In the genomic region with DNA sequence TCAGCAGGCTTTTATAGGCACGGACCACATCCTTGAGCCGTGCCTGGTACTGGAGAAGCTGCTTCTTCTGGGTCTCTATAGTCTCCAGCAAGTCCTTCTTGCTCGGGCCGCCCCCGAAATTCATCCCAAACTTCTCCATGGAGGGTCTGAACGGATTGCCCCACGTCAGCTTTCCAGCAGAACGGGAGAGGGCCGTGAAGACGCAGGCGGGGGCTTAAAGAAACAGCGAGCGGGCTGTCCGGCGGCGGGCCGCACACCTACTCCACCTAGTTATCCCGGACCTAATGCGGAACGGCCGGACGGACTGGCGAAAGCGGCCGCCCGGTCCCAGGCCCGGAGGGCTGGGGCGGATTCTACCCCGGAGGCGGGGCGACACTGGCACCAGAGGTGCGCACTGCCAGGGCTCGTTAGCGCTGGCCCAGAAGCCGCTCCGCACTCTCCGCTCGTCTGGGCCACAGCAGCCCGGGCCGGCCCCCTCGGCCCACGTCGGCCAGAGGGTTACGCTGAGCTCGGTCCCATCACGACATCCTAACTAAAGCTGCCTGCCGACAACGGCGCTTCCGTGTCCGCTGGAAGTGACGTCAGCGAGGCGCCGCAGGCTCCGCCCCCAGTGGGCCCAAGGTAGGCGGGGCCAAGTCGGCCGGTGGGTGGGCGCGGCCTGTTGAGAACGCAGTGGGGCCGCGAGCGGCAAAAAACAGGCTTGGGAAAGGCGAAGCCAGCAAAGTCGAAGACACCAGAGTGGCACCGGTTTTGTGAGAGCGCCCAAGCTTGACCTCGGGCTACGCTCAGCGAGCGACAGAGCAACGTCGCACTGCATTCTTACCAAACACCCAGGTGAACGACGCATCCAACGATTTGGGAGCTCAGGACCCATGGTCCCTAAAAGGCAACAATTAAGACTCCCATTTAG, we compare ENCODE assay signal across 8 cellular contexts. TPM values are rescaled to one million over a fixed set of nuclear protein-coding genes. Genes with fewer than 3 reads are reported as not detected.
DNase-seq lines count a peak whose midpoint lies in the region; FAIRE-seq and TF ChIP-seq lines count a peak whose summit lies in the region.

A gene with protein sequence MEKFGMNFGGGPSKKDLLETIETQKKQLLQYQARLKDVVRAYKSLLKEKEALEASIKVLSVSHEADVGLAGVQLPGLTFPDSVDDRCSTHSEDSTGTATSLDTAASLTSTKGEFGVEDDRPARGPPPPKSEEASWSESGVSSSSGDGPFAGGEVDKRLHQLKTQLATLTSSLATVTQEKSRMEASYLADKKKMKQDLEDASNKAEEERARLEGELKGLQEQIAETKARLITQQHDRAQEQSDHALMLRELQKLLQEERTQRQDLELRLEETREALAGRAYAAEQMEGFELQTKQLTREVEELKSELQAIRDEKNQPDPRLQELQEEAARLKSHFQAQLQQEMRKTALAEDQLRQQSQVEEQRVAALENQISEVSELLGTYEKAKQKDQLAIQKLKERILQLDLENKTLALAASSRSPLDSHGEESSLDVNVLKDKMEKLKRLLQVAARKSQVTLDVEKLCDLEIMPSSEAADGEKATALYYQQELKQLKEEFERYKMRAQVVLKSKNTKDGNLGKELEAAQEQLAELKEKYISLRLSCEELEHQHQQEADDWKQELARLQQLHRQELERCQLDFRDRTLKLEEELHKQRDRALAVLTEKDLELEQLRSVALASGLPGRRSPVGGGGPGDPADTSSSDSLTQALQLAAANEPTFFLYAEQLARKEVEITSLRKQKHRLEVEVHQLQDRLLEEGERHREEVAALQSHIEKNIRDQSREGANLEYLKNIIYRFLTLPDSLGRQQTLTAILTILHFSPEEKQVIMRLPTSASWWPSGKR (minus strand): TSS at position 553 of the 910 bp plus-strand sequence. CDS start 414 bp downstream, at position 139.

- TF ChIP-seq CTCF in MM.1S (IDR thresholded peaks at IDR 0.05; ENCODE audit: low read length): no peak

- intact Hi-C loops in activated naive CD4-positive, alpha-beta T cell treated with anti-CD3 and anti-CD28 coated beads for 36 hours (cut with micrococcal nuclease): loop anchor here (1.0 to 10.0 kb wide), 7 partner anchors 193 to 758 kb away; partner anchors contain the start of genes GRM8, LRRC4, RBM28 and ZNF800

- no peaks in the 10 kb centered on the region for H3K9me3 Mint-ChIP-seq in activated naive CD4-positive, alpha-beta T cell treated with anti-CD3 and anti-CD28 coated beads for 36 hours

- CTCF ChIA-PET in activated naive CD4-positive, alpha-beta T cell treated with anti-CD3 and anti-CD28 coated beads for 36 hours (lab: Charles Lee): interaction anchor here (0.8 to 0.9 kb wide), 2 partner anchors 138 to 237 kb away, joined by 3 to 4 read pairs; no protein-coding TSS in a partner anchor

- H3K4me3 Mint-ChIP-seq in activated naive CD4-positive, alpha-beta T cell treated with anti-CD3 and anti-CD28 coated beads for 36 hours: peak within 1 kb of the TSS; percentile 89

- H3K79me2 ChIP-seq in MM.1S (ENCODE audit: low read length): peaks cover 62% of the 10 kb centered on the region

- peak within 1 kb of the TSS; percentile 70 for H3K27ac Mint-ChIP-seq in activated naive CD4-positive, alpha-beta T cell treated with anti-CD3 and anti-CD28 coated beads for 36 hours

- no peaks in the 10 kb centered on the region for H3K9me3 ChIP-seq in MM.1S (replicated peaks; ENCODE audit: insufficient read depth, low read length)

- no peaks in the 10 kb centered on the region for H3K9me2 ChIP-seq in MM.1S (replicated peaks; ENCODE audit: insufficient read depth, low read length)

- no peaks in the 10 kb centered on the region for H4K20me1 ChIP-seq in MM.1S (ENCODE audit: insufficient read depth, low read length)

- H3K4me1 Mint-ChIP-seq in activated naive CD4-positive, alpha-beta T cell treated with anti-CD3 and anti-CD28 coated beads for 36 hours (ENCODE audit: low read depth): peaks cover 66% of the 10 kb centered on the region

- H2AFZ ChIP-seq in MM.1S (ENCODE audit: low read length): peak within 1 kb of the TSS; percentile 66

- H3K4me1 ChIP-seq in MM.1S (ENCODE audit: low read length): peaks cover 26% of the 10 kb centered on the region

- H3K36me3 Mint-ChIP-seq in activated naive CD4-positive, alpha-beta T cell treated with anti-CD3 and anti-CD28 coated beads for 36 hours (ENCODE audit: low read depth): peaks cover 17% of the 10 kb centered on the region

- FAIRE-seq in frontal cortex (lab: Jason Lieb, UNC): no peak

- DNase-seq in GM03348 (ENCODE audit: low spot score) (peak; percentile 98), HCEC 1CT (peak; percentile 79), MM.1S (peak; percentile 94), SK-N-DZ (ENCODE audit: low spot score) (peak; percentile 88), frontal cortex (ENCODE audit: low spot score in 2 of 2) (peak; percentile 90 to 94), nucleus accumbens (lab: John Stamatoyannopoulos, UW) (peak; percentile 21 to 94 (median 88)), superior temporal gyrus (ENCODE audit: extremely low spot score) (peak; percentile 94)
- peak; percentile 94 for DNase-seq in activated naive CD4-positive, alpha-beta T cell treated with anti-CD3 and anti-CD28 coated beads for 36 hours

- H3K4me3 ChIP-seq in MM.1S (ENCODE audit: low read length): peak within 1 kb of the TSS; percentile 97

- H3K27me3 Mint-ChIP-seq in activated naive CD4-positive, alpha-beta T cell treated with anti-CD3 and anti-CD28 coated beads for 36 hours (ENCODE audit: low read depth): no peaks in the 10 kb centered on the region

- H3K27me3 ChIP-seq in MM.1S (replicated peaks; ENCODE audit: insufficient read depth, low read length): no peaks in the 10 kb centered on the region

- peak within 1 kb of the TSS; percentile 98 for H3K4me2 ChIP-seq in MM.1S (ENCODE audit: low read depth, low read length)

- peaks cover 4% of the 10 kb centered on the region for H3K36me3 ChIP-seq in MM.1S (replicated peaks; ENCODE audit: insufficient read depth, low read length)

- H3K27ac ChIP-seq in MM.1S (ENCODE audit: low read length): peak within 1 kb of the TSS; percentile 72

- H3K9ac ChIP-seq in MM.1S (ENCODE audit: low read length): peak within 1 kb of the TSS; percentile 85

- no peaks in the 10 kb centered on the region for H3F3A ChIP-seq in MM.1S (ENCODE audit: insufficient read depth, low read length)

RNA-seq across cellular contexts. Expression of the gene that starts here (rescaled TPM):
- 8.1 and 8.5 TPM in 2 replicates for polyA plus RNA-seq in SK-N-DZ (2014; cell fraction: cytosol; rRNA removed)
- 5.4 and 6.6 TPM in 2 replicates for polyA plus RNA-seq in SK-N-DZ (2014; cell fraction: nucleus; rRNA removed)
- total RNA-seq in activated naive CD4-positive, alpha-beta T cell treated with anti-CD3 and anti-CD28 coated beads for 36 hours: 10 to 100 TPM; 11.0 to 12.0 TPM
- 13.5 TPM for total RNA-seq in frontal cortex

Comparison
In these comparisons a context has a peak if more than half of its experiments do, and no peak if none do; other contexts are left out.
1. Peak in every context shown above with its lines: DNase-seq, H3K4me3 ChIP-seq and H3K27ac ChIP-seq.